Comparison of ENCODE assay signal across 8 cellular contexts in the genomic region with DNA sequence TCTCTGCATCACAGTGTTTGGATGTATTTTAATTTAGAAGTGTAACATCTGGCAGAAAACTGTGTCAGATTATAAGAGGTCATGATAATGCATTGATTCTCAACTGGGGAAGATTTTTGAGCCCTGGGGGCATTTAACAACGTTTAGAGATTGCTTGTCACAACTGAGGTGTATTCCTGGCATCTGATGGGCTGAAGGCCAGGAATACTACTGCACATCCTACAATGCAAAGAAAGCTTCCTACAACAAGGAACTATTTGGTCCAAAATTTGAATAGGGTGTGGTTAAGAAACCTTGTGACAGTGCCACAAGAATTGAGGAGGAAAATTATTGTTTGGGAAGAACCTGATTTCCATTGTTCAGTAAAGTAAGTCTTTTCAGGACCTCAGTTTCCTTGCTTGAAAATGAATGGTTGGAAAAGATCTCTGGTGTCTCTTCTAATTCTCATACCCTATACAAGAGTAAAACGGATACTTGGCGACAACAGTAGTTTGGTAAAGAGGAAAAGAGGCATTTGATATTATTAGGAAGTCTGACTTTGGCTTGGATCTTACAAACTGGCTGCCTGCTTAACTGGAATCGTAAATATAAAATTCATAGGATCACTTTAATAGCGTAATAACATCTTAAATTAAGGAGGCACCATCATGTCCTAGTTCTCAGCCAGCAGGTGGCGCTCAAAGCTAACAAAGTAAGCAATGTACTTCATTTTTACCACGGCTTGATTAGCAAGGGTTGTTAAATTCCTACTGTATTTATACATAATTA. TPM values are rescaled to one million over a fixed set of nuclear protein-coding genes. Genes with fewer than 3 reads are reported as not detected.
DNase-seq lines count a peak whose midpoint lies in the region; ATAC-seq, FAIRE-seq and TF ChIP-seq lines count a peak whose summit lies in the region.

No MANE protein-coding gene starts in this region.

- peak; percentile 93 for FAIRE-seq in pancreas (lab: Jason Lieb, UNC)

- DNase-seq in GM10248 (ENCODE audit: extremely low spot score) (peak; percentile 56), M059J (ENCODE audit: low read depth) (peak; percentile 61), SK-MEL-5 (ENCODE audit: low read depth, low spot score) (peak; percentile 77), germinal center (ENCODE audit: low spot score) (peak; percentile 58), pancreas (peak; percentile 54 to 89 (median 77)), tibial artery (peak; percentile 83), mesenteric fat pad (ENCODE audit: low spot score) (no peak)
- peak; percentile 39 to 80 (median 74) for DNase-seq in activated naive CD4-positive, alpha-beta T cell (lab: John Stamatoyannopoulos, UW)

- H3K36me3 ChIP-seq in pancreas (no peaks in the 10 kb centered on the region), tibial artery (no peaks in the 10 kb centered on the region)

- no peak overlapping the region for H3K27ac ChIP-seq in pancreas
- H3K27ac ChIP-seq in tibial artery: no peak overlapping the region

- WGBS in pancreas, 2 donors: 3 to 8% methylated on average over 7 of the region's 7 CpGs

- in situ Hi-C loops in SK-MEL-5 (cut with HindIII; ENCODE audit: low pct_unique_long_range_greater_than_20kb, low sequenced_read_pairs): no loop called here

- CTCF ChIA-PET in GM10248 (lab: Yijun Ruan, JAX): interaction anchor here (0.7 to 4.4 kb wide), 38 partner anchors 9 to 1240 kb away, joined by 3 to 38 read pairs (median 4); partner anchors contain the start of gene PLCL2

- H3K4me1 ChIP-seq in pancreas (no peaks in the 10 kb centered on the region), tibial artery (no peaks in the 10 kb centered on the region)

- POLR2A ChIA-PET in GM10248 (lab: Yijun Ruan, JAX): no interaction called here

- no peaks in the 10 kb centered on the region for H3K27me3 ChIP-seq in pancreas
- no peaks in the 10 kb centered on the region for H3K27me3 ChIP-seq in tibial artery

- H3K9me3 ChIP-seq in pancreas (no peaks in the 10 kb centered on the region), tibial artery (no peaks in the 10 kb centered on the region)

- intact Hi-C loops in pancreas (cut with DNase I): loop anchor here in 2 of 3 donors (10.0 kb wide), 3 partner anchors 424 to 814 kb away; no protein-coding TSS in a partner anchor
- intact Hi-C loops in tibial artery (cut with DNase I; ENCODE audit: low total_unique reads): loop anchor here (5.0 to 10.0 kb wide), 3 partner anchors 431 to 814 kb away; no protein-coding TSS in a partner anchor

- peak; percentile 78 for TF ChIP-seq CTCF in GM10248 (IDR thresholded peaks at IDR 0.05; ENCODE audit: control extremely low read depth, extremely low read depth, low read depth, missing control alignments)
- TF ChIP-seq CTCF in pancreas (IDR thresholded peaks at IDR 0.05): peak; percentile 63 to 75 (median 70)
- peak; percentile 76 to 83 for TF ChIP-seq CTCF in tibial artery (IDR thresholded peaks at IDR 0.05)

- ATAC-seq in pancreas: peak; percentile 43 to 89 (median 79)

- H3K4me3 ChIP-seq in pancreas (no peak overlapping the region), tibial artery (no peak overlapping the region)

RNA-seq across cellular contexts. Expression of gene DAZL, which starts 4.3 kb away (rescaled TPM):
- not detected in 2 replicates for total RNA-seq in M059J (2014; rRNA removed; shearing (Covaris generic))
- total RNA-seq in SK-MEL-5 (2014; rRNA removed; shearing (Covaris generic)): not detected in 2 replicates
- polyA plus RNA-seq in SK-MEL-5 (2015; cell fraction: cytosol; rRNA removed): not detected in 2 replicates
- not detected in 2 replicates for polyA plus RNA-seq in SK-MEL-5 (2015; cell fraction: nucleus; rRNA removed)
- total RNA-seq in pancreas: not detected
- polyA plus RNA-seq in pancreas: not detected
- total RNA-seq in mesenteric fat pad: not detected
